1 cellular context compared by ENCODE assay signal in genomic region chr11:73747762-73748161, GRCh38.
TF ChIP-seq lines count a peak whose summit lies in the region.

No MANE protein-coding gene starts in this region.

TF ChIP-seq in K562, 482 proteins besides CTCF, POLR2A, EP300 and RAD21:
- TF ChIP-seq ZNF785 (CRISPR knock-in tag; IDR thresholded peaks at IDR 0.05): no peak
- no peak for TF ChIP-seq CEBPZ (IDR thresholded peaks at IDR 0.05; ENCODE audit: borderline replicate concordance, low read depth, low read length)
- TF ChIP-seq ZNF695 (CRISPR knock-in tag; IDR thresholded peaks at IDR 0.05): no peak
- TF ChIP-seq, protein P1, sequence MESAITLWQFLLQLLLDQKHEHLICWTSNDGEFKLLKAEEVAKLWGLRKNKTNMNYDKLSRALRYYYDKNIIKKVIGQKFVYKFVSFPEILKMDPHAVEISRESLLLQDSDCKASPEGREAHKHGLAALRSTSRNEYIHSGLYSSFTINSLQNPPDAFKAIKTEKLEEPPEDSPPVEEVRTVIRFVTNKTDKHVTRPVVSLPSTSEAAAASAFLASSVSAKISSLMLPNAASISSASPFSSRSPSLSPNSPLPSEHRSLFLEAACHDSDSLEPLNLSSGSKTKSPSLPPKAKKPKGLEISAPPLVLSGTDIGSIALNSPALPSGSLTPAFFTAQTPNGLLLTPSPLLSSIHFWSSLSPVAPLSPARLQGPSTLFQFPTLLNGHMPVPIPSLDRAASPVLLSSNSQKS (CRISPR knock-in tag; IDR thresholded peaks at IDR 0.05): no peak
- TF ChIP-seq STAG1 (CRISPR knock-in tag; IDR thresholded peaks at IDR 0.05; ENCODE audit: borderline replicate concordance): no peak
- no peak for TF ChIP-seq ZKSCAN8 (CRISPR knock-in tag; IDR thresholded peaks at IDR 0.05)
- TF ChIP-seq PTTG1 (tag; IDR thresholded peaks at IDR 0.05; ENCODE audit: low read depth): no peak
- TF ChIP-seq MYNN (IDR thresholded peaks at IDR 0.05): no peak
- no peak for TF ChIP-seq MYNN (CRISPR knock-in tag; IDR thresholded peaks at IDR 0.05)
- TF ChIP-seq ZNF217 (CRISPR knock-in tag; IDR thresholded peaks at IDR 0.05): no peak
- TF ChIP-seq CBX1 (IDR thresholded peaks at IDR 0.05; ENCODE audit: low read depth): no peak
- no peak for TF ChIP-seq TAL1 (IDR thresholded peaks at IDR 0.05)
- TF ChIP-seq POLR3G (IDR thresholded peaks at IDR 0.05; ENCODE audit: extremely low read depth, insufficient read length, insufficient replicate concordance): no peak
